In the genomic region with DNA sequence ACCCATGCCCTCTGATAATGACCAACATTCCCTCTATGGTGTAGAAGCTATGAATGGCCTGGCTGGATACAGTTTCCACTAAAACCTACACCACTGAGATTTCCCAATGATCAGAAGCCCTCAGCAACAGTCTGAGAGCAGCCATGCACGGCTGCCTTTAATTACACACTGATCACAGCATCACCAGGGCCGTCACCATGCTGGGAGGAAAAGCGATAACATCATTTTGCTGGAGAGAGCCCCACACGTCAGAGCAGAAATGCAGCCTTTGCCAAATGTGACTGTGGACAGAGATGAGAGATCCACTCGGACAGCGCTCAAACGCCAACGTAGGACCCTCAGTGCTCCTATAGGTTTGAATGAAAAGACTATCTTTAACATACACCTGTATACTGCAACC, we compare ENCODE assay signal across 19 cellular contexts.
"Had no signal": no experiment of that assay in that cellular context is flagged by ENCODE, and none has a peak within 500 bp of the region (broad histone marks: within the 10 kb centered on the region; RNA-seq: fewer than 3 reads in every experiment).

No MANE protein-coding gene starts in this region.

- DNase-seq: activated CD4-positive, alpha-beta memory T cell treated with anti-CD3 and anti-CD28 coated beads for 36 hours; activated CD4-positive, alpha-beta T cell treated with anti-CD3 and anti-CD28 coated beads for 36 hours; activated naive CD4-positive, alpha-beta T cell treated with anti-CD3 and anti-CD28 coated beads for 36 hours; anterior cingulate cortex; brain microvascular endothelial cell; colonic mucosa; erythroblast; head of caudate nucleus; left ventricle myocardium inferior; mammary epithelial cell; pancreas; right lobe of liver; small intestine; stimulated activated CD4-positive, alpha-beta T cell treated with anti-CD3 and anti-CD28 coated beads, Interleukin-15, amount 100 ng/mL, for 24 hours; stimulated activated CD4-positive, alpha-beta T cell treated with anti-CD3 and anti-CD28 coated beads, Interleukin-2, amount 100 ng/mL, for 48 hours; testis; upper lobe of left lung had no signal

- H3K27me3 ChIP-seq: brain microvascular endothelial cell, colonic mucosa, pancreas, right lobe of liver, testis, upper lobe of left lung had no signal

- ATAC-seq: activated CD4-positive, alpha-beta T cell treated with anti-CD3 and anti-CD28 coated beads for 36 hours; pancreas; right lobe of liver; WTC11 had no signal

- H3K27me3 Mint-ChIP-seq: activated CD4-positive, alpha-beta memory T cell treated with anti-CD3 and anti-CD28 coated beads for 36 hours; activated CD4-positive, alpha-beta T cell treated with anti-CD3 and anti-CD28 coated beads for 36 hours; central memory CD8-positive, alpha-beta T cell had no signal

- H3K4me1 ChIP-seq: colonic mucosa, left ventricle myocardium inferior, pancreas, right lobe of liver, testis, upper lobe of left lung had no signal

- H3K27ac ChIP-seq: brain microvascular endothelial cell, colonic mucosa, left ventricle myocardium inferior, pancreas, right lobe of liver, testis, upper lobe of left lung had no signal

- H3K36me3 ChIP-seq: brain microvascular endothelial cell, colonic mucosa, left ventricle myocardium inferior, pancreas, right lobe of liver, upper lobe of left lung had no signal

- H3K27ac Mint-ChIP-seq: activated CD4-positive, alpha-beta memory T cell treated with anti-CD3 and anti-CD28 coated beads for 36 hours; activated CD4-positive, alpha-beta T cell treated with anti-CD3 and anti-CD28 coated beads for 36 hours; activated naive CD4-positive, alpha-beta T cell treated with anti-CD3 and anti-CD28 coated beads for 36 hours; WTC11 had no signal

- H3K4me3 ChIP-seq: colonic mucosa, left ventricle myocardium inferior, pancreas, right lobe of liver, testis, upper lobe of left lung had no signal

- H3K9me3 ChIP-seq: colonic mucosa, pancreas, right lobe of liver, testis had no signal

- H3K4me3 Mint-ChIP-seq: activated CD4-positive, alpha-beta memory T cell treated with anti-CD3 and anti-CD28 coated beads for 36 hours; activated CD4-positive, alpha-beta T cell treated with anti-CD3 and anti-CD28 coated beads for 36 hours; activated naive CD4-positive, alpha-beta T cell treated with anti-CD3 and anti-CD28 coated beads for 36 hours; central memory CD8-positive, alpha-beta T cell; WTC11 had no signal
